Comparison of ENCODE assay signal across 8 cellular contexts in genomic region chr4:185424905-185425599, GRCh38. TPM values are rescaled to one million over a fixed set of nuclear protein-coding genes. Genes with fewer than 3 reads are reported as not detected.
DNase-seq lines count a peak whose midpoint lies in the region; ATAC-seq and TF ChIP-seq lines count a peak whose summit lies in the region.

No MANE protein-coding gene starts in this region.

- DNase-seq in DMS53 (lab: John Stamatoyannopoulos, UW) (peak; percentile 61), GM23248 (no peak), RPMI8226 (peak; percentile 5), dermis blood vessel endothelial cell (peak; percentile 43), medulla oblongata (ENCODE audit: extremely low spot score) (peak; percentile 48), upper lobe of right lung (no peak), cortex of kidney (lab: John Stamatoyannopoulos, UW) (no peak)
- DNase-seq in stimulated activated CD4-positive, alpha-beta T cell treated with anti-CD3 and anti-CD28 coated beads, Interleukin-1b, Interleukin-23, amount 100 ng/mL, for 48 hours: no peak

- intact Hi-C loops in upper lobe of right lung (cut with DNase I): no loop called here

- H2AFZ ChIP-seq in GM23248: peak overlapping the region; percentile 98

- in situ Hi-C loops in GM23248 (cut with MboI): no loop called here

- peaks cover 16% of the 10 kb centered on the region for H3F3A ChIP-seq in GM23248 (ENCODE audit: insufficient read depth)

- ATAC-seq in upper lobe of right lung: peak; percentile 54

- H3K27ac ChIP-seq in GM23248: peak overlapping the region; percentile 91
- H3K27ac ChIP-seq in upper lobe of right lung: peak overlapping the region; percentile 99

- WGBS in GM23248 (ENCODE audit: low coverage in 1 of 2, low lambda C conversion rate in 2 of 2, missing lambda C conversion rate in 2 of 2), 2 experiments: 20 to 22% methylated on average over 11 to 12 of the region's 12 CpGs

- H3K4me1 ChIP-seq in GM23248 (ENCODE audit: insufficient read depth): peaks cover 22% of the 10 kb centered on the region
- peaks cover 22% of the 10 kb centered on the region for H3K4me1 ChIP-seq in upper lobe of right lung

- H3K4me3 ChIP-seq in GM23248 (peak overlapping the region; percentile 91), upper lobe of right lung (peak overlapping the region; percentile 79)

- no peaks in the 10 kb centered on the region; the same call in 1 of the 2 replicates for H4K20me1 ChIP-seq in GM23248 (ENCODE audit: insufficient read depth)

- no peak for TF ChIP-seq CTCF in upper lobe of right lung (IDR thresholded peaks at IDR 0.05)

- H3K79me2 ChIP-seq in GM23248 (ENCODE audit: insufficient read depth): peaks cover 26% of the 10 kb centered on the region

- H3K4me2 ChIP-seq in GM23248 (ENCODE audit: unreplicated experiment): peak overlapping the region; percentile 97

- H3K9ac ChIP-seq in GM23248: peak overlapping the region; percentile 94

- H3K27me3 ChIP-seq in GM23248 (replicated peaks; ENCODE audit: insufficient read depth) (no peaks in the 10 kb centered on the region), upper lobe of right lung (no peaks in the 10 kb centered on the region)

- no peaks in the 10 kb centered on the region for H3K36me3 ChIP-seq in GM23248 (ENCODE audit: low read depth)
- H3K36me3 ChIP-seq in upper lobe of right lung: peaks cover 12% of the 10 kb centered on the region

- no peaks in the 10 kb centered on the region for H3K9me2 ChIP-seq in GM23248 (ENCODE audit: insufficient read depth)

- H3K9me3 ChIP-seq in GM23248 (ENCODE audit: low read depth) (no peaks in the 10 kb centered on the region), upper lobe of right lung (no peaks in the 10 kb centered on the region)

RNA-seq across cellular contexts. Expression of gene UFSP2, which starts 0.7 kb away (rescaled TPM):
- total RNA-seq in GM23248 (2014; rRNA removed; shearing (Covaris generic)): 25.6 and 27.9 TPM in 2 replicates
- polyA plus RNA-seq in GM23248 (2016; fragmentation: Nextera tagmentation; extraction: Ambion mirVana): 26.8 and 33.0 TPM in 2 replicates
- total RNA-seq in dermis blood vessel endothelial cell (40.0 and 51.7 TPM in 2 replicates), upper lobe of right lung (36.8 TPM)

RNA-seq across cellular contexts. Expression of gene ANKRD37, which starts 28.4 kb away (rescaled TPM):
- total RNA-seq in GM23248 (2014; rRNA removed; shearing (Covaris generic)): 4.4 and 11.1 TPM in 2 replicates
- polyA plus RNA-seq in GM23248 (2016; fragmentation: Nextera tagmentation; extraction: Ambion mirVana): 17.6 and 19.0 TPM in 2 replicates
- 7.1 and 9.4 TPM in 2 replicates for total RNA-seq in dermis blood vessel endothelial cell
- total RNA-seq in upper lobe of right lung: 7.7 TPM

RNA-seq across cellular contexts. Expression of gene LRP2BP, which starts 29.3 kb away (rescaled TPM):
- 0.13 TPM in 1 of 2 replicates, not detected in the other for total RNA-seq in GM23248 (2014; rRNA removed; shearing (Covaris generic))
- polyA plus RNA-seq in GM23248 (2016; fragmentation: Nextera tagmentation; extraction: Ambion mirVana): 0.67 and 0.76 TPM in 2 replicates
- total RNA-seq in dermis blood vessel endothelial cell (0.34 and 0.93 TPM in 2 replicates), upper lobe of right lung (0.72 TPM)

RNA-seq across cellular contexts. Expression of gene CCDC110, which starts 46.5 kb away (rescaled TPM):
- total RNA-seq in GM23248 (2014; rRNA removed; shearing (Covaris generic)): 0.22 and 0.38 TPM in 2 replicates
- 0.13 and 0.44 TPM in 2 replicates for polyA plus RNA-seq in GM23248 (2016; fragmentation: Nextera tagmentation; extraction: Ambion mirVana)
- 0.42 and 0.68 TPM in 2 replicates for total RNA-seq in dermis blood vessel endothelial cell
- 0.75 TPM for total RNA-seq in upper lobe of right lung

Comparison
In these comparisons a context has a peak if more than half of its experiments do, and no peak if none do; other contexts are left out.
1. DNase-seq: peak in DMS53 (single experiment), RPMI8226 (single experiment), dermis blood vessel endothelial cell (single experiment) and medulla oblongata (single experiment); none in GM23248 (single experiment), upper lobe of right lung (single experiment), stimulated activated CD4-positive, alpha-beta T cell treated with anti-CD3 and anti-CD28 coated beads, Interleukin-1b, Interleukin-23, amount 100 ng/mL, for 48 hours (single experiment) and cortex of kidney (single experiment).